1 cellular context compared by ENCODE assay signal in the genomic region with DNA sequence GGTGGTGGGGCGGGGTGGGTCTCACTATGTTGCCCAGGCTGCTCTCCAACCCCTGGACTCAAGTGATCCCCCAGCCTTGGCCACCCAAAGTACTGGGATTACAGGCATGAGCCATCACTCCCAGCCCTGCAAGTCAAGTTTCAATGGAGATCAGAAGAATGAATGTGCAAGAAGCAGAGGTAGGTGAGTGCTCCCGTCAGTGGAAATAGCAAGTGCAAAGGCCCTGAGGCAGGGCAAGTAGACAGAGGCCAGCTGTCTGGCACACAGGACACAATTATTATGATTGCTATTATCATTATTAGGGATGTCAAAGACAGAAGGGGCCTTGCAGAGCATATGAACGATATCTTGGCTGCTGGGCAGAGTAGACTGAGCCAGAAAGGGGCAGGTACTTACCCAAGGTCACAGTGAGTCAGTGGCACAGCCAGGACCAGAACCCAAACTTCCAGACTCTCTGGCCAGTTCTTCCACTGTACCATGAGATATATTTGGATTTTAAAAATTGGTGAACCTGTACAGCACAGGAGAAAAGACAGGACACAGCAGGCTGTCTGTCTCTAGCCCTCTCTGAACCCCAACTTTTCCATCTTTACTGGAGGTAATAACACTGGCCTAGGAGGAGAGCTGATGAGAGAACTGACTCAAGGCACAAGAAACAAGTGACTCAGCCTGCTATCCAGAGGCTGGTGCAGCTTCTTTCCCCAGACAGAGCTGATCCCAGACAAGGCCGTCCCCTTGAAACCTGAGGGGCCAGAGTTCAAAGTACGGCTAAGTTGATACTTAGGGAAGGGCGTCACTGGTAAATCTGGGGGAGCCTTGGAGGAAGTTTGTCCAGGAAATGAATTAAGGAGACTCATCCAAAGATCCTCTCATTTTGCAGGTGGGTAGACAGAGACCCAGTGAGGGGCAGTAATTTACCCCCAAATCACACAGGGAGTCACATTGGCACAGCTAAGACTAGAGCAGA.
TF ChIP-seq lines count a peak whose summit lies in the region.

No MANE protein-coding gene starts in this region.

TF ChIP-seq in endothelial cell of umbilical vein, 7 proteins besides CTCF, POLR2A, EP300 and RAD21:
- TF ChIP-seq GATA2 (IDR thresholded peaks at IDR 0.05; ENCODE audit: insufficient read depth, insufficient read length, low read depth, low read length) (no peak), EZH2 (IDR thresholded peaks at IDR 0.05; ENCODE audit: borderline replicate concordance, low read depth, low read length, severe bottlenecking) (no peak), FOS (IDR thresholded peaks at IDR 0.05; ENCODE audit: borderline replicate concordance, insufficient read depth, low read length) (no peak), MYC (IDR thresholded peaks at IDR 0.05; ENCODE audit: low read depth, low read length) (no peak), JUN (IDR thresholded peaks at IDR 0.05; ENCODE audit: borderline replicate concordance, insufficient read depth, insufficient read length, low read depth) (no peak), POLR2AphosphoS5 (IDR thresholded peaks at IDR 0.05; ENCODE audit: insufficient read depth, low read depth, low read length) (no peak)
- TF ChIP-seq, protein P1, sequence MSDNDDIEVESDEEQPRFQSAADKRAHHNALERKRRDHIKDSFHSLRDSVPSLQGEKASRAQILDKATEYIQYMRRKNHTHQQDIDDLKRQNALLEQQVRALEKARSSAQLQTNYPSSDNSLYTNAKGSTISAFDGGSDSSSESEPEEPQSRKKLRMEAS (IDR thresholded peaks at IDR 0.05; ENCODE audit: insufficient read depth, insufficient read length): no peak
TF ChIP-seq in endothelial cell of umbilical vein: peak in this region for 0.
